12 cellular contexts compared by ENCODE assay signal in the genomic region with DNA sequence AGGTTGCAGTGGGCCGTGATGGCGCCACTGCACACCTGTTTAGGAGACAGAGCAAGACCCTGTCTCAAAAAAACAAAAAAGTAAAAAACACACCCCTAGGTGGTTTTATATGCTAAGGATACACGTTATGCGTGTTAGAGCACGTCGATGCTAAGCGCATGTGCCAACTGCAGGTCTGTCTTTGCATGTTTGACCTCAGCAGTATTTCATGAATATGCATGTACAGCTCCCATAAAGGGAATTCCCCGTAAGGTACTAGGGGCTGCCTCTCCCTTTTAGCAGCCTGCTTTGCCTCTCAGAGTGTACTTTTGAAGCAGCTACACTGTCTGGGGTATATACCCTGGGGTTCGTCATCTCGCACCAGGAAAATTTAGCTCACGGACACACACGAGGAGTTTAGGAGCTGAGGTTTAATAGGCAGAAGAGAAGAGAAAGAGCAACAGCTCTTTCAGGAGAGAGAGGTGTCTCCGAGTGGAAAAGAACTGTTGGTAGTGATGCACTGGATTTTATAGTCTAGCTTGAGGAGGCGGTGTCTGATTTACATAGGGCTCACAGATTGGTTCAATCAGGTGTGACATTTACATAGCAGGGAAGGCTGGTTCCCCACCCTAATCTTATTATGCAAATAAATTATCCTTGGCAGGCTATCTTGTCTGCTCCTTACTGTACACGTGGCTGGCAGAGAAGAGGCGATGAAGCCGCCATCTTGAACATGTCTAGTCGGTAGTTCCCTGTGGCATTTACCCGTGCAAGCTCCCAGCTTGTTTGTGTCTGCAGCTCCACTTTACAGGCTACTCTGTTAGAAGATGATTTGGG. TPM values are rescaled to one million over a fixed set of nuclear protein-coding genes. Genes with fewer than 3 reads are reported as not detected.
DNase-seq lines count a peak whose midpoint lies in the region; ATAC-seq, FAIRE-seq and TF ChIP-seq lines count a peak whose summit lies in the region.
"Had no signal": no experiment of that assay in that cellular context is flagged by ENCODE, and none has a peak within 500 bp of the region (broad histone marks: within the 10 kb centered on the region; RNA-seq: fewer than 3 reads in every experiment).

No MANE protein-coding gene starts in this region.

- peak; percentile 19 for DNase-seq in NCI-H748 (lab: John Stamatoyannopoulos, UW; ENCODE audit: unreplicated experiment)
- DNase-seq in NCI-H748 treated with DMSO at 0.1 percent for 48 hours (lab: John Stamatoyannopoulos, UW): no peak
- peak; percentile 94 for DNase-seq in RPMI7951 (ENCODE audit: low read depth)
- DNase-seq in foreskin keratinocyte: peak; percentile 90 to 95
- DNase-seq in vagina (ENCODE audit: extremely low spot score in 2 of 2): no peak
- no peak for DNase-seq in GM19239 (ENCODE audit: insufficient read length, low spot score)
- no peak for DNase-seq in AG20443 (ENCODE audit: low spot score)
- DNase-seq: MV-4-11 had no signal

- no peaks in the 10 kb centered on the region for H3K9me3 ChIP-seq in vagina
- H3K9me3 ChIP-seq: ascending aorta had no signal

- H3K27ac ChIP-seq in foreskin keratinocyte (peak overlapping the region; percentile 88), vagina (peak overlapping the region; percentile 4)
- H3K27ac ChIP-seq: ascending aorta had no signal

- TF ChIP-seq POLR2A in vagina (IDR thresholded peaks at IDR 0.05): no peak

- peaks cover 7% of the 10 kb centered on the region for H3K4me1 ChIP-seq in foreskin keratinocyte
- peaks cover 4% of the 10 kb centered on the region for H3K4me1 ChIP-seq in vagina

- TF ChIP-seq CTCF in foreskin keratinocyte (conservative IDR thresholded peaks at IDR 0.05): no peak
- TF ChIP-seq CTCF in vagina (IDR thresholded peaks at IDR 0.05): no peak

- no peaks in the 10 kb centered on the region for H3K36me3 ChIP-seq in vagina
- H3K36me3 ChIP-seq: ascending aorta had no signal

- H3K27me3 ChIP-seq in foreskin keratinocyte: no peaks in the 10 kb centered on the region
- no peaks in the 10 kb centered on the region for H3K27me3 ChIP-seq in vagina
- H3K27me3 ChIP-seq: ascending aorta had no signal

- intact Hi-C loops in vagina (cut with DNase I): no loop called here

- ATAC-seq in foreskin keratinocyte (peak; percentile 70), HG03432 (IDR thresholded peaks at IDR 0.05; ENCODE audit: unreplicated experiment) (no peak)

- H3K4me3 ChIP-seq in vagina: peak overlapping the region; percentile 23 to 31
- H3K4me3 ChIP-seq: ascending aorta had no signal

- FAIRE-seq in GM19239 (lab: Jason Lieb, UNC): no peak

RNA-seq across cellular contexts. Expression of a gene that starts 4.2 kb away (rescaled TPM):
- total RNA-seq in RPMI7951 (2014; rRNA removed; shearing (Covaris generic)): 3.1 and 4.3 TPM in 2 replicates
- total RNA-seq in foreskin keratinocyte (4.7 and 5.0 TPM in 2 replicates), vagina (4.9 TPM)
- 1.7 and 1.8 TPM in 2 replicates for polyA plus RNA-seq in foreskin keratinocyte

RNA-seq across cellular contexts. Expression of a gene that starts 45.4 kb away (rescaled TPM):
- total RNA-seq in RPMI7951 (2014; rRNA removed; shearing (Covaris generic)): not detected in 2 replicates
- not detected in 2 replicates for total RNA-seq in foreskin keratinocyte
- not detected in 2 replicates for polyA plus RNA-seq in foreskin keratinocyte
- not detected for total RNA-seq in vagina
- total RNA-seq: activated CD8-positive, alpha-beta memory T cell treated with anti-CD3 and anti-CD28 coated beads for 36 hours; ascending aorta; lower leg skin had no signal

Comparison
In these comparisons a context has a peak if more than half of its experiments do, and no peak if none do; other contexts are left out.
1. DNase-seq: peak in NCI-H748 (single experiment), RPMI7951 (single experiment) and foreskin keratinocyte (2 of 2); none in NCI-H748 treated with DMSO at 0.1 percent for 48 hours (single experiment), vagina (0 of 2), GM19239 (single experiment) and AG20443 (single experiment).